In genomic region chr6:78533876-78534275, GRCh38 we compare ENCODE assay signal across 24 cellular contexts.
"Had no signal": no experiment of that assay in that cellular context is flagged by ENCODE, and none has a peak within 500 bp of the region (broad histone marks: within the 10 kb centered on the region; RNA-seq: fewer than 3 reads in every experiment).

No MANE protein-coding gene starts in this region.

- H3K27ac ChIP-seq: left lung, lower lobe of right lung, parathyroid adenoma, psoas muscle, right atrium auricular region, right lobe of liver, tibial nerve, uterus had no signal

- H2AFZ ChIP-seq: parathyroid adenoma had no signal

- H3K36me3 ChIP-seq: left lung, lower lobe of right lung, right atrium auricular region, right lobe of liver, tibial nerve, uterus had no signal

- H3K4me2 ChIP-seq: smooth muscle cell had no signal

- H3K27me3 ChIP-seq: left lung, right atrium auricular region, right lobe of liver, tibial nerve, uterus had no signal

- H3K4me3 ChIP-seq: left lung, lower lobe of right lung, mucosa of descending colon, psoas muscle, right atrium auricular region, right lobe of liver, smooth muscle cell, tibial nerve, uterus had no signal

- H3K9me3 ChIP-seq: left lung, lower lobe of right lung, mucosa of descending colon, psoas muscle, right atrium auricular region, right lobe of liver, tibial nerve, uterus had no signal

- DNase-seq: hippocampal formation; left colon; left lung; lower lobe of right lung; mesendoderm; midbrain; mucosa of descending colon; naive thymus-derived CD4-positive, alpha-beta T cell; psoas muscle; right lobe of liver; stimulated activated CD4-positive, alpha-beta T cell treated with anti-CD3 and anti-CD28 coated beads, Interleukin-1b, Interleukin-23, amount 100 ng/mL, for 48 hours; stimulated activated CD4-positive, alpha-beta T cell treated with anti-CD3 and anti-CD28 coated beads, Interleukin-2, amount 100 ng/mL, for 48 hours; stimulated activated CD4-positive, alpha-beta T cell treated with anti-CD3 and anti-CD28 coated beads, Interleukin-4, amount 100 ng/mL, for 4 hours; stimulated activated CD8-positive, alpha-beta memory T cell treated with anti-CD3 and anti-CD28 coated beads, Interleukin-4, amount 100 ng/mL, for 48 hours; stimulated activated naive CD4-positive, alpha-beta T cell treated with Interleukin-2 at 50 U/mL for 16 hours; stimulated activated naive CD8-positive, alpha-beta T cell treated with anti-CD3 and anti-CD28 coated beads, Interleukin-15, amount 100 ng/mL, for 72 hours; substantia nigra; uterus had no signal

- H3K4me1 ChIP-seq: left lung, lower lobe of right lung, parathyroid adenoma, psoas muscle, right atrium auricular region, right lobe of liver, uterus had no signal

- H3K79me2 ChIP-seq: parathyroid adenoma had no signal

- ATAC-seq: left colon; left lung; lower lobe of right lung; mucosa of descending colon; naive thymus-derived CD4-positive, alpha-beta T cell; natural killer cell treated with Interleukin-12 subunit alpha and Interleukin-12 subunit beta and Interleukin-15 and Interleukin-18, amount 100 ng/mL, for 72 hours; psoas muscle; right lobe of liver; stimulated activated memory B cell treated with anti-CD40 and anti-IgM and Interleukin-4, amounts not matched to agents 10 μg/mL and 1 μg/mL and 100 μg/mL, for 72 hours; stimulated activated naive CD8-positive, alpha-beta T cell treated with anti-CD3 and anti-CD28 coated beads, Interleukin-15, amount 100 ng/mL, for 72 hours had no signal
